10 cellular contexts compared by ENCODE assay signal in the genomic region with DNA sequence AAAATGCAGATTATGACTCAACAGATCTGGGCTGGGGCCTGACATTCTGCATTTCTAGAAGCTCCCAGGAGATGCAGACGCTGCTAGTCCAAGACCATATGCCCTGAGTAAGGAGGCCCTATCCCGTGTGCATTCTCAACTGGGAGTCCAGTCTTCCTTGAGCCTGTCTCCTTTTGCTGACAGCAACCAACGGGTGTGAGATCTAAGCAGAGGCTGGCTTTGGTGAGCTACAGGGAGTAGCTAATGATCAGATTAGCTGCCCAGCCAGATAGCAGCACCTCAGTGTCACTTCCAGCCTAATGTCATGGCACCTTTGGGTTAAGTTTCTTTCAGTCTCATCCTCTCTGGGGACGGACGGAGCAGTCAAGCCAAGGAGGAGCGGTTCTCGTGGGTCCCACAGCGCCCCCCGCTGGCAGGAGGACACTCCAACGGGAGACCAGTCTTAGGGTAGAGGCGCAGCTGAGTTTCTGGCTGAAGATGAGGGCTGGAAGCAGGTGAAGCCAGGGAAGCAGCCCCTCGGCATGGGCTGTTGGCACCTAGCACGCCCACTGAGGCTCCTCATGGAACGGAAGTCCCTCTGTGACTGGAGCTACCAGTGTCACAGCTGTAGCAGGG.
DNase-seq lines count a peak whose midpoint lies in the region; ATAC-seq and TF ChIP-seq lines count a peak whose summit lies in the region.
"Had no signal": no experiment of that assay in that cellular context is flagged by ENCODE, and none has a peak within 500 bp of the region (broad histone marks: within the 10 kb centered on the region; RNA-seq: fewer than 3 reads in every experiment).

No MANE protein-coding gene starts in this region.

- H3K4me3 Mint-ChIP-seq in activated T-helper 17 cell treated with anti-CD3 and anti-CD28 coated beads, Interleukin-2, amount 50 U/mL, for 72 hours: no peak overlapping the region
- H3K4me3 Mint-ChIP-seq in nephron: no peak overlapping the region

- no TSS peak for BruUV-seq in HCT116 (replicated peaks; lab: Mats Ljungman, UMichigan)

- H3K4me1 Mint-ChIP-seq in activated T-helper 17 cell treated with anti-CD3 and anti-CD28 coated beads, Interleukin-2, amount 50 U/mL, for 72 hours: no peaks in the 10 kb centered on the region
- peaks cover 55% of the 10 kb centered on the region for H3K4me1 Mint-ChIP-seq in nephron

- H3K27ac ChIP-seq in DND-41 (ENCODE audit: low read length): no peak overlapping the region
- H3K27ac ChIP-seq in HCT116 (ENCODE audit: low read depth, low read length): no peak overlapping the region
- no peak overlapping the region for H3K27ac ChIP-seq in suprapubic skin

- H3K36me3 ChIP-seq in DND-41 (ENCODE audit: insufficient read depth, low read length): no peaks in the 10 kb centered on the region
- no peaks in the 10 kb centered on the region for H3K36me3 ChIP-seq in HCT116 (ENCODE audit: control insufficient read depth in 1 of 2, insufficient read depth in 2 of 2, low read length in 2 of 2)
- H3K36me3 ChIP-seq in suprapubic skin: no peaks in the 10 kb centered on the region

- POLR2A ChIA-PET in HCT116 (lab: Charles Lee): no interaction called here

- intact Hi-C loops in HCT116 (cut with micrococcal nuclease): no loop called here

- peak; percentile 50 for TF ChIP-seq RAD21 in HCT116 (IDR thresholded peaks at IDR 0.05; ENCODE audit: low read depth)

- H3K4me3 ChIP-seq in DND-41 (ENCODE audit: low read depth in 1 of 2, low read length in 2 of 2) (no peak overlapping the region), HCT116 (replicated peaks in 1 of 2; ENCODE audit: low read depth in 1 of 2, low read length in 2 of 2) (no peak overlapping the region; a peak in 1 of 4 replicates), suprapubic skin (no peak overlapping the region)

- H3K27me3 Mint-ChIP-seq in activated T-helper 17 cell treated with anti-CD3 and anti-CD28 coated beads, Interleukin-2, amount 50 U/mL, for 72 hours: peaks cover 20% of the 10 kb centered on the region
- H3K27me3 Mint-ChIP-seq in nephron (ENCODE audit: low read depth): no peaks in the 10 kb centered on the region

- H3K36me3 Mint-ChIP-seq in activated T-helper 17 cell treated with anti-CD3 and anti-CD28 coated beads, Interleukin-2, amount 50 U/mL, for 72 hours (ENCODE audit: low read depth): no peaks in the 10 kb centered on the region
- no peaks in the 10 kb centered on the region for H3K36me3 Mint-ChIP-seq in nephron (ENCODE audit: low read depth)

- TF ChIP-seq EP300 in suprapubic skin (IDR thresholded peaks at IDR 0.05): no peak

- CTCF ChIA-PET in HCT116 (lab: Charles Lee): interaction anchor here (0.7 to 2.4 kb wide), 4 partner anchors 9 to 1209 kb away, joined by 3 to 9 read pairs (median 6); no protein-coding TSS in a partner anchor

- 85% methylated on average over 7 of the region's 14 CpGs for WGBS in suprapubic skin

- H3K4me1 ChIP-seq in DND-41 (ENCODE audit: insufficient read depth, low read length) (no peaks in the 10 kb centered on the region), HCT116 (ENCODE audit: control insufficient read depth in 1 of 2, insufficient read depth in 2 of 2, low read length in 2 of 2) (peaks cover 7 to 21% of the 10 kb centered on the region in 2 experiments; a peak in 3 of 4 replicates), suprapubic skin (peaks cover 32% of the 10 kb centered on the region)

- H3K9me3 ChIP-seq in DND-41 (ENCODE audit: insufficient read depth, low read length, severe bottlenecking) (no peaks in the 10 kb centered on the region), HCT116 (ENCODE audit: control insufficient read depth in 1 of 2, insufficient read depth in 1 of 2, low read depth in 1 of 2, low read length in 2 of 2) (no peaks in the 10 kb centered on the region), suprapubic skin (no peaks in the 10 kb centered on the region)

- DNase-seq in DND-41: peak; percentile 25
- DNase-seq in HCT116 (ENCODE audit: low read depth, low spot score): peak; percentile 43
- DNase-seq in Kasumi-1 (lab: John Stamatoyannopoulos, UW): no peak
- DNase-seq in NCI-H2107 (lab: John Stamatoyannopoulos, UW): no peak
- no peak for DNase-seq in suprapubic skin (ENCODE audit: low spot score in 2 of 2)
- no peak for DNase-seq in Ammon's horn (ENCODE audit: low spot score)
- DNase-seq: NCI-H187, small intestine had no signal

- no peak overlapping the region for H2AFZ ChIP-seq in DND-41 (ENCODE audit: low read depth, low read length)
- peak overlapping the region; percentile 55 for H2AFZ ChIP-seq in HCT116 (ENCODE audit: low read depth, low read length, poor library complexity, severe bottlenecking)

- H3K27me3 ChIP-seq in DND-41 (ENCODE audit: insufficient read depth, low read length, poor library complexity): no peaks in the 10 kb centered on the region
- no peaks in the 10 kb centered on the region for H3K27me3 ChIP-seq in HCT116 (ENCODE audit: insufficient read depth, low read length)
- H3K27me3 ChIP-seq in suprapubic skin: no peaks in the 10 kb centered on the region

- H3K79me2 ChIP-seq in DND-41 (ENCODE audit: insufficient read depth, low read length) (no peaks in the 10 kb centered on the region), HCT116 (ENCODE audit: insufficient read depth, low read length) (no peaks in the 10 kb centered on the region)

- no peaks in the 10 kb centered on the region for H3K9me2 ChIP-seq in HCT116 (ENCODE audit: insufficient read depth)

- H3K27ac Mint-ChIP-seq in activated T-helper 17 cell treated with anti-CD3 and anti-CD28 coated beads, Interleukin-2, amount 50 U/mL, for 72 hours: no peak overlapping the region
- H3K27ac Mint-ChIP-seq in nephron: peak overlapping the region in 2 of 3 experiments; percentile 44 to 52

- ATAC-seq in DND-41 (ENCODE audit: insufficient read depth, low read depth) (peak; percentile 49; the same call in 1 of the 3 replicates), HCT116 (peak; percentile 95)
- ATAC-seq in activated T-helper 17 cell treated with anti-CD3 and anti-CD28 coated beads, Interleukin-2, amount 50 U/mL, for 72 hours (replicated peaks): peak; percentile 34

- no peak overlapping the region for H3K9ac ChIP-seq in DND-41 (ENCODE audit: low read depth, low read length)
- H3K9ac ChIP-seq in HCT116 (ENCODE audit: low read length): no peak overlapping the region

- H3K9me3 Mint-ChIP-seq in activated T-helper 17 cell treated with anti-CD3 and anti-CD28 coated beads, Interleukin-2, amount 50 U/mL, for 72 hours: no peaks in the 10 kb centered on the region
- peaks cover under 1% of the 10 kb centered on the region for H3K9me3 Mint-ChIP-seq in nephron

- TF ChIP-seq CTCF in DND-41 (IDR thresholded peaks at IDR 0.05; ENCODE audit: borderline replicate concordance, extremely low read depth, low read length, poor library complexity, severe bottlenecking) (peak; percentile 61), HCT116 (IDR thresholded peaks at IDR 0.05 in 2 of 3, conservative IDR thresholded peaks at IDR 0.05 in 1 of 3; ENCODE audit: borderline replicate concordance in 1 of 3, insufficient read depth in 1 of 3, low read depth in 2 of 3, low read length in 2 of 3) (peak in 2 of 3 experiments; percentile 84 to 92; a peak in 4 of 6 replicates), nephron (IDR thresholded peaks at IDR 0.05; ENCODE audit: unreplicated experiment in 3 of 3) (peak in 1 of 3 experiments; percentile 15), suprapubic skin (IDR thresholded peaks at IDR 0.05) (no peak)

- H4K20me1 ChIP-seq in DND-41 (ENCODE audit: insufficient read depth, low read length) (no peaks in the 10 kb centered on the region), HCT116 (ENCODE audit: insufficient read depth) (no peaks in the 10 kb centered on the region)

- no peak overlapping the region for H3K4me2 ChIP-seq in DND-41 (ENCODE audit: insufficient read depth, low read length)
- H3K4me2 ChIP-seq in HCT116 (ENCODE audit: low read length): peak overlapping the region; percentile 53

- RAD21 ChIA-PET in HCT116 (lab: Charles Lee; ENCODE audit: low non-redundant PET in 1 of 2, low total read pairs in 2 of 2, uncharacterized antibody in 2 of 2, unreplicated experiment in 2 of 2): no interaction called here

- TF ChIP-seq POLR2A in HCT116 (IDR thresholded peaks at IDR 0.05; ENCODE audit: borderline replicate concordance, extremely low read depth, insufficient read depth, insufficient read length): no peak
- no peak for TF ChIP-seq POLR2A in suprapubic skin (IDR thresholded peaks at IDR 0.05)

TF ChIP-seq in HCT116, 20 proteins besides CTCF, POLR2A, EP300 and RAD21:
- TF ChIP-seq SP1 (IDR thresholded peaks at IDR 0.05; ENCODE audit: low read depth) (no peak), YY1 (IDR thresholded peaks at IDR 0.05; ENCODE audit: extremely low read depth, insufficient replicate concordance, low read depth, low read length) (peak; percentile 9), ZFX (IDR thresholded peaks at IDR 0.05) (no peak), TCF7L2 (IDR thresholded peaks at IDR 0.05; ENCODE audit: borderline replicate concordance, extremely low read depth, insufficient read depth, insufficient read length) (no peak), CBX3 (IDR thresholded peaks at IDR 0.05; ENCODE audit: low read depth) (peak; percentile 57)
- TF ChIP-seq, protein P1, sequence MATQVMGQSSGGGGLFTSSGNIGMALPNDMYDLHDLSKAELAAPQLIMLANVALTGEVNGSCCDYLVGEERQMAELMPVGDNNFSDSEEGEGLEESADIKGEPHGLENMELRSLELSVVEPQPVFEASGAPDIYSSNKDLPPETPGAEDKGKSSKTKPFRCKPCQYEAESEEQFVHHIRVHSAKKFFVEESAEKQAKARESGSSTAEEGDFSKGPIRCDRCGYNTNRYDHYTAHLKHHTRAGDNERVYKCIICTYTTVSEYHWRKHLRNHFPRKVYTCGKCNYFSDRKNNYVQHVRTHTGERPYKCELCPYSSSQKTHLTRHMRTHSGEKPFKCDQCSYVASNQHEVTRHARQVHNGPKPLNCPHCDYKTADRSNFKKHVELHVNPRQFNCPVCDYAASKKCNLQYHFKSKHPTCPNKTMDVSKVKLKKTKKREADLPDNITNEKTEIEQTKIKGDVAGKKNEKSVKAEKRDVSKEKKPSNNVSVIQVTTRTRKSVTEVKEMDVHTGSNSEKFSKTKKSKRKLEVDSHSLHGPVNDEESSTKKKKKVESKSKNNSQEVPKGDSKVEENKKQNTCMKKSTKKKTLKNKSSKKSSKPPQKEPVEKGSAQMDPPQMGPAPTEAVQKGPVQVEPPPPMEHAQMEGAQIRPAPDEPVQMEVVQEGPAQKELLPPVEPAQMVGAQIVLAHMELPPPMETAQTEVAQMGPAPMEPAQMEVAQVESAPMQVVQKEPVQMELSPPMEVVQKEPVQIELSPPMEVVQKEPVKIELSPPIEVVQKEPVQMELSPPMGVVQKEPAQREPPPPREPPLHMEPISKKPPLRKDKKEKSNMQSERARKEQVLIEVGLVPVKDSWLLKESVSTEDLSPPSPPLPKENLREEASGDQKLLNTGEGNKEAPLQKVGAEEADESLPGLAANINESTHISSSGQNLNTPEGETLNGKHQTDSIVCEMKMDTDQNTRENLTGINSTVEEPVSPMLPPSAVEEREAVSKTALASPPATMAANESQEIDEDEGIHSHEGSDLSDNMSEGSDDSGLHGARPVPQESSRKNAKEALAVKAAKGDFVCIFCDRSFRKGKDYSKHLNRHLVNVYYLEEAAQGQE (IDR thresholded peaks at IDR 0.05; ENCODE audit: low read depth): no peak

Comparison
In these comparisons a context has a peak if more than half of its experiments do, and no peak if none do; other contexts are left out.
1. ATAC-seq: peak in every context shown above with its lines; median percentile 95 in HCT116; 49 in DND-41; 34 in activated T-helper 17 cell treated with anti-CD3 and anti-CD28 coated beads, Interleukin-2, amount 50 U/mL, for 72 hours.
2. DNase-seq: peak in DND-41 (single experiment) and HCT116 (single experiment); none in Kasumi-1 (0 of 2), NCI-H2107 (single experiment), suprapubic skin (0 of 2) and Ammon's horn (single experiment).
3. CTCF ChIP-seq: peak in DND-41 (single experiment) and HCT116 (2 of 3); none in suprapubic skin (0 of 2).